Comparison of ENCODE assay signal across 8 cellular contexts in genomic region chr2:27705851-27706622, GRCh38. TPM values are rescaled to one million over a fixed set of nuclear protein-coding genes. Genes with fewer than 3 reads are reported as not detected.
A peak's percentile ranks its signal among the peaks of the same experiment; 100 is the strongest.
DNase-seq lines count a peak whose midpoint lies in the region; TF ChIP-seq lines count a peak whose summit lies in the region.

No MANE protein-coding gene starts in this region.

- intact Hi-C loops in spleen (cut with DNase I; ENCODE audit: low total_unique reads), result no loop called here

- H3K4me1 ChIP-seq in right atrium auricular region (peaks cover 0 to 56% of the 10 kb centered on the region in 2 donors), spleen (peaks cover 0 to 33% (median 16%) of the 10 kb centered on the region in 6 donors)

- H3K27me3 ChIP-seq in right atrium auricular region, result no peaks in the 10 kb centered on the region
- no peaks in the 10 kb centered on the region for H3K27me3 ChIP-seq in spleen (replicated peaks in 1 of 7)

- H3K9me3 ChIP-seq in right atrium auricular region (no peaks in the 10 kb centered on the region), spleen (no peaks in the 10 kb centered on the region)

- H3K27ac ChIP-seq in VCaP (peak overlapping the region; percentile 56), right atrium auricular region (peak overlapping the region; percentile 81 to 84), spleen (peak overlapping the region; percentile 37 to 79 (median 54))

- TF ChIP-seq POLR2A in spleen (IDR thresholded peaks at IDR 0.05), result no peak

- H3K36me3 ChIP-seq in right atrium auricular region (no peaks in the 10 kb centered on the region), spleen (no peaks in the 10 kb centered on the region)

- H3K4me3 ChIP-seq in right atrium auricular region (no peak overlapping the region), spleen (no peak overlapping the region)

- WGBS in spleen, 5 donors, result 30 to 50% (median 36%) methylated on average over 4 of the region's 4 CpGs

- peak; percentile 66 for DNase-seq in SKM-1 treated with dmso at 0.1 percent for 144 hours (lab: John Stamatoyannopoulos, UW; ENCODE audit: unreplicated experiment)
- no peak for DNase-seq in SKM-1 (lab: John Stamatoyannopoulos, UW; ENCODE audit: unreplicated experiment)
- DNase-seq in right atrium auricular region (ENCODE audit: low spot score), result peak; percentile 90
- DNase-seq in spleen, result no peak
- DNase-seq in NCI-H128 (lab: John Stamatoyannopoulos, UW; ENCODE audit: unreplicated experiment), result no peak
- no peak for DNase-seq in germinal center (ENCODE audit: low spot score)
- DNase-seq in stimulated activated CD4-positive, alpha-beta T cell treated with anti-CD3 and anti-CD28 coated beads, Interleukin-2, amount 100 ng/mL, for 24 hours, result no peak

- no peak for TF ChIP-seq CTCF in VCaP (conservative IDR thresholded peaks at IDR 0.05)
- TF ChIP-seq CTCF in right atrium auricular region (IDR thresholded peaks at IDR 0.05), result no peak
- TF ChIP-seq CTCF in spleen (IDR thresholded peaks at IDR 0.05 in 8 of 11, conservative IDR thresholded peaks at IDR 0.05 in 3 of 11), result no peak

RNA-seq across cellular contexts. Expression of gene SLC4A1AP, which starts 42.3 kb away (rescaled TPM):
- 10 to 100 TPM; 18.0 to 18.2 TPM for total RNA-seq in right atrium auricular region
- total RNA-seq in spleen, result 10 to 100 TPM; 17.3 to 25.4 (median 21.4) TPM
- 10 to 100 TPM; 10.5 to 13.5 (median 11.1) TPM for polyA plus RNA-seq in spleen

RNA-seq across cellular contexts. Expression of gene SUPT7L, which starts 42.6 kb away (rescaled TPM):
- total RNA-seq in right atrium auricular region (10 to 100 TPM; 16.1 to 25.0 TPM), spleen (10 to 100 TPM; 28.7 to 42.1 (median 31.3) TPM)
- polyA plus RNA-seq in spleen, result 10 to 100 TPM; 22.9 to 31.1 (median 30.7) TPM

Comparison
In these comparisons a context has a peak if more than half of its experiments do, and no peak if none do; other contexts are left out.
1. DNase-seq: peak in SKM-1 treated with dmso at 0.1 percent for 144 hours (single experiment) and right atrium auricular region (single experiment); none in SKM-1 (single experiment), spleen (single experiment), NCI-H128 (single experiment), germinal center (single experiment) and stimulated activated CD4-positive, alpha-beta T cell treated with anti-CD3 and anti-CD28 coated beads, Interleukin-2, amount 100 ng/mL, for 24 hours (0 of 2).
2. Peak in every context shown above with its lines, with median percentiles within 50 percentile points of each other: H3K27ac ChIP-seq.